Comparison of ENCODE assay signal across 2 cellular contexts in the genomic region with DNA sequence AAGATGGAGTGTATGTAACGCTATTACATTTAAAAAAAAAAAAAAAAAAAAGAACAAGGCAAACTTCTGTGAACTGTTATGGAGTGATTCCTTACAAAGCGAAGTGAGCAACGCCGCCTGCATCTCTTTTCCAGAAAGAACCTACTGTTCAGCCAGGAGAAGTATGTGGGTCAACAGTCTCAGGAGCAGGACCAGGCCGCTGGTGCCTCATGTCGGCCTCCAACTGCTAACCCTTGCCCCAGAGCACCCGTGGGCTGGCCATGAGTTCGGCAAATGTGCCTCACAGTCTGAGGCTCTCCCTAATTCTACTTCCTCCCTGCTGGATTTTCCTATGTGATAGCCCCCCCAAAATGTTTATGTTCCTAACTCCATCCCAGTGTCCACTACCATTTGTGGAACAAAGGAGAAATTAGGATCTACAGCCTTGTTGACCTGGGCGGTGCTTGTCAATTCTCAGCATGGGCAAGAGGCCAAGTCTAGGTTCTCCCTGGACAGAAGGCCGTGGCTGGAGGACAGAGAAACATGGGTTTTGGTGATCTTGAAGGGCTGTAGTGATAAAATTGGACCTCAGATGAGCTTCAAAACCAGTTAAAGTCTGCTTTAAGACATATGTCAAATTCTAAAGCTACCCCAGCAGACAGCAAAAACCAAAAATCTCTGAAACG.
TF ChIP-seq lines count a peak whose summit lies in the region.

No MANE protein-coding gene starts in this region.

TF ChIP-seq in WTC11, 78 proteins besides CTCF, POLR2A, EP300 and RAD21:
- no peak for TF ChIP-seq CREM (CRISPR knock-in tag; IDR thresholded peaks at IDR 0.05)
- no peak for TF ChIP-seq ZNF138 (CRISPR knock-in tag; conservative IDR thresholded peaks at IDR 0.05)
- TF ChIP-seq NR2C2 (CRISPR knock-in tag; IDR thresholded peaks at IDR 0.05), result no peak
- no peak for TF ChIP-seq ATF2 (CRISPR knock-in tag; IDR thresholded peaks at IDR 0.05; ENCODE audit: borderline replicate concordance, low read depth)
- no peak for TF ChIP-seq ZNF263 (CRISPR knock-in tag; IDR thresholded peaks at IDR 0.05; ENCODE audit: low read depth)
- TF ChIP-seq, protein P1, sequence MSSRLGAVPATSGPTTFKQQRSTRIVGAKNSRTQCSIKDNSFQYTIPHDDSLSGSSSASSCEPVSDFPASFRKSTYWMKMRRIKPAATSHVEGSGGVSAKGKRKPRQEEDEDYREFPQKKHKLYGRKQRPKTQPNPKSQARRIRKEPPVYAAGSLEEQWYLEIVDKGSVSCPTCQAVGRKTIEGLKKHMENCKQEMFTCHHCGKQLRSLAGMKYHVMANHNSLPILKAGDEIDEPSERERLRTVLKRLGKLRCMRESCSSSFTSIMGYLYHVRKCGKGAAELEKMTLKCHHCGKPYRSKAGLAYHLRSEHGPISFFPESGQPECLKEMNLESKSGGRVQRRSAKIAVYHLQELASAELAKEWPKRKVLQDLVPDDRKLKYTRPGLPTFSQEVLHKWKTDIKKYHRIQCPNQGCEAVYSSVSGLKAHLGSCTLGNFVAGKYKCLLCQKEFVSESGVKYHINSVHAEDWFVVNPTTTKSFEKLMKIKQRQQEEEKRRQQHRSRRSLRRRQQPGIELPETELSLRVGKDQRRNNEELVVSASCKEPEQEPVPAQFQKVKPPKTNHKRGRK (CRISPR knock-in tag; IDR thresholded peaks at IDR 0.05; ENCODE audit: borderline replicate concordance), result no peak
- TF ChIP-seq E2F1 (CRISPR knock-in tag; IDR thresholded peaks at IDR 0.05), result no peak
- no peak for TF ChIP-seq NR3C1 (CRISPR knock-in tag; conservative IDR thresholded peaks at IDR 0.05; ENCODE audit: low read depth)
- TF ChIP-seq E2F4 (CRISPR knock-in tag; IDR thresholded peaks at IDR 0.05; ENCODE audit: borderline replicate concordance, low read depth), result no peak
- no peak for TF ChIP-seq TCF7 (CRISPR knock-in tag; IDR thresholded peaks at IDR 0.05; ENCODE audit: low read depth)

TF ChIP-seq in endothelial cell of umbilical vein, 7 proteins besides CTCF, POLR2A, EP300 and RAD21:
- TF ChIP-seq MAX (IDR thresholded peaks at IDR 0.05; ENCODE audit: insufficient read depth, insufficient read length) (no peak), GATA2 (IDR thresholded peaks at IDR 0.05; ENCODE audit: insufficient read depth, insufficient read length, low read depth, low read length) (no peak), FOS (IDR thresholded peaks at IDR 0.05; ENCODE audit: borderline replicate concordance, insufficient read depth, low read length) (no peak), EZH2 (IDR thresholded peaks at IDR 0.05; ENCODE audit: borderline replicate concordance, low read depth, low read length, severe bottlenecking) (no peak), POLR2AphosphoS5 (IDR thresholded peaks at IDR 0.05; ENCODE audit: insufficient read depth, low read depth, low read length) (no peak), JUN (IDR thresholded peaks at IDR 0.05; ENCODE audit: borderline replicate concordance, insufficient read depth, insufficient read length, low read depth) (no peak), MYC (IDR thresholded peaks at IDR 0.05; ENCODE audit: low read depth, low read length) (no peak)
